In genomic region chr2:217680376-217680775, GRCh38 we compare ENCODE assay signal across 1 cellular context.
TF ChIP-seq lines count a peak whose summit lies in the region.

No MANE protein-coding gene starts in this region.

TF ChIP-seq in GM23338, 12 proteins besides CTCF, POLR2A, EP300 and RAD21:
- no peak for TF ChIP-seq ZNF462 (CRISPR knock-in tag; IDR thresholded peaks at IDR 0.05)
- no peak for TF ChIP-seq CREB1 (CRISPR knock-in tag; IDR thresholded peaks at IDR 0.05; ENCODE audit: low read depth)
- TF ChIP-seq ZNF114 (CRISPR knock-in tag; IDR thresholded peaks at IDR 0.05): no peak
- no peak for TF ChIP-seq POLR2AphosphoS5 (IDR thresholded peaks at IDR 0.05; ENCODE audit: low read depth)
- no peak for TF ChIP-seq STAT1 (IDR thresholded peaks at IDR 0.05; ENCODE audit: unreplicated experiment)
- no peak for TF ChIP-seq REST (IDR thresholded peaks at IDR 0.05; ENCODE audit: unreplicated experiment)
- TF ChIP-seq NANOG (IDR thresholded peaks at IDR 0.05; ENCODE audit: borderline replicate concordance): no peak
- no peak for TF ChIP-seq EZH2phosphoT487 (IDR thresholded peaks at IDR 0.05; ENCODE audit: unreplicated experiment)
- no peak for TF ChIP-seq JUNB (IDR thresholded peaks at IDR 0.05; ENCODE audit: unreplicated experiment)
- no peak for TF ChIP-seq ETS1 (IDR thresholded peaks at IDR 0.05)
- no peak for TF ChIP-seq ZNF331 (CRISPR knock-in tag; IDR thresholded peaks at IDR 0.05; ENCODE audit: low read depth)
- no peak for TF ChIP-seq EZH2 (IDR thresholded peaks at IDR 0.05; ENCODE audit: low read depth, unreplicated experiment)
TF ChIP-seq in GM23338: peak in this region for 0.
